14 cellular contexts compared by ENCODE assay signal in the genomic region with DNA sequence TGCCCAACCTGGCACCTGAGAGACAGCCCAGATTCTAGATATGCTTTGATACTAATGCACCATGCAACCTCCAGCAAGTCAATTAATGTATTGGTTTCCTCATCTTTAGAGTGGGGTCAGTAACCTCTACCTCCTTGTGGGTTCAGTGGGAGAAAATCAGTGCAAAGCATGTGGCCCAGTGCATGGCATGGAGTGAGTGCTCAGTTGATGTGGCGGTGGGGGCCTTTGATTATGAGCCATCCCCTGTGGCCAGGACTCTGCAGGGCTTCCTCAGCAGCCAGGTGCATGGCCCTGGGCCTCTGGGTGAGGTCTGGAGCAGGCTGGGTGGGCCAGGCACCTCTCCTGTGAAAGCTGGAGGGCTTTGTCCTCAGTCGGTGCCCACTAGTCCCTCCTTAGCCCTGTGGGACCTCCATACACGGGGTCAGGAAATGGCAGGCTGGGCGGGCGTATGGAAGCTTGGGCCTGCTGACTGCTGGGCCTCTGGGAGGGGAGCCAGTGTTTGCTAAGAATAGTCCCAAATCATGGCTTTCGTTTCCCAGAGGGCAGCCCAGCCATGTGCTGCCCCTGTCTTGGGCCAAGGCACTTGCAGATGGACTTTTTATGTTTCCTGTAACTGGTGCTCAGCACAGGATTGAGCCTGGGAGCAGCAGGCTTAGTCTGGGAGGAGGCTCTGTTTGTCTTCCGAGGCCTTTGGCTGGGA. TPM values are rescaled to one million over a fixed set of nuclear protein-coding genes. Genes with fewer than 3 reads are reported as not detected.
DNase-seq lines count a peak whose midpoint lies in the region; ATAC-seq and TF ChIP-seq lines count a peak whose summit lies in the region.
"Had no signal": no experiment of that assay in that cellular context is flagged by ENCODE, and none has a peak within 500 bp of the region (broad histone marks: within the 10 kb centered on the region; RNA-seq: fewer than 3 reads in every experiment).

No MANE protein-coding gene starts in this region.

- intact Hi-C loops in upper lobe of right lung (cut with DNase I), result no loop called here

- H2AFZ ChIP-seq in mesenchymal stem cell (ENCODE audit: low read depth, low read length), result no peak overlapping the region

- no peaks in the 10 kb centered on the region for H3K79me1 ChIP-seq in mesenchymal stem cell (replicated peaks; ENCODE audit: low read length, poor library complexity, severe bottlenecking)

- H3K9me3 Mint-ChIP-seq in neural crest cell, result no peaks in the 10 kb centered on the region
- H3K9me3 Mint-ChIP-seq: CD4-positive, alpha-beta memory T cell had no signal

- H3K36me3 ChIP-seq in cardiac muscle cell, result no peaks in the 10 kb centered on the region
- H3K36me3 ChIP-seq in upper lobe of right lung, result peaks cover 10% of the 10 kb centered on the region
- no peaks in the 10 kb centered on the region for H3K36me3 ChIP-seq in mesenchymal stem cell (ENCODE audit: control insufficient read depth in 1 of 2, insufficient read depth in 2 of 2, low read depth in 1 of 2, low read length in 2 of 2)
- H3K36me3 ChIP-seq: SJSA1 had no signal

- no peak overlapping the region for H2BK15ac ChIP-seq in mesenchymal stem cell (ENCODE audit: low read depth, poor library complexity, severe bottlenecking)

- DNase-seq in anterior cingulate cortex (lab: John Stamatoyannopoulos, UW), result peak in 30 of 58 donors; percentile 7 to 71 (median 32)
- DNase-seq in cardiac muscle cell (ENCODE audit: low read depth in 1 of 2, low spot score in 1 of 2), result peak in 1 of 2 donors; percentile 41
- DNase-seq in neural crest cell (ENCODE audit: low read depth, low spot score), result no peak
- no peak for DNase-seq in upper lobe of right lung
- DNase-seq in mesenchymal stem cell, result no peak
- no peak for DNase-seq in NCI-H2196 (lab: John Stamatoyannopoulos, UW; ENCODE audit: unreplicated experiment)
- DNase-seq: CD4-positive, alpha-beta memory T cell; effector memory CD4-positive, alpha-beta T cell; NCI-H1436; NCI-H69; stimulated activated CD8-positive, alpha-beta memory T cell treated with anti-CD3 and anti-CD28 coated beads, Interleukin-4, amount 100 ng/mL, for 48 hours had no signal

- no peak overlapping the region for H3K4me2 ChIP-seq in mesenchymal stem cell (ENCODE audit: low read length, poor library complexity, severe bottlenecking)

- no peak overlapping the region for H3K14ac ChIP-seq in mesenchymal stem cell (ENCODE audit: low read length in 2 of 2)

- no peak overlapping the region for H4K91ac ChIP-seq in mesenchymal stem cell (ENCODE audit: low read length)

- no peaks in the 10 kb centered on the region for H3K36me3 Mint-ChIP-seq in neural crest cell (ENCODE audit: low read depth)
- H3K36me3 Mint-ChIP-seq: CD4-positive, alpha-beta memory T cell had no signal

- H3K18ac ChIP-seq in mesenchymal stem cell (ENCODE audit: low read depth in 1 of 2, low read length in 2 of 2), result no peak overlapping the region

- no peak overlapping the region for H2BK12ac ChIP-seq in mesenchymal stem cell (ENCODE audit: low read length in 2 of 2)

- no peak overlapping the region for H3K27ac Mint-ChIP-seq in neural crest cell (ENCODE audit: unreplicated experiment)
- H3K27ac Mint-ChIP-seq: CD4-positive, alpha-beta memory T cell had no signal

- no peak overlapping the region for H3K23ac ChIP-seq in mesenchymal stem cell (ENCODE audit: low read length in 2 of 2)

- peaks cover 27% of the 10 kb centered on the region for H3K4me1 Mint-ChIP-seq in neural crest cell

- WGBS in mesenchymal stem cell, result 63% methylated on average over 6 of the region's 7 CpGs

- no peak overlapping the region for H2BK5ac ChIP-seq in mesenchymal stem cell (ENCODE audit: low read depth, low read length, poor library complexity, severe bottlenecking)

- peaks cover 11% of the 10 kb centered on the region for H3K27me3 Mint-ChIP-seq in neural crest cell (ENCODE audit: low read depth)

- peak overlapping the region; percentile 41 for H3K4me3 Mint-ChIP-seq in neural crest cell

- H3K27me3 ChIP-seq in cardiac muscle cell, result peaks cover 14% of the 10 kb centered on the region
- H3K27me3 ChIP-seq in upper lobe of right lung, result no peaks in the 10 kb centered on the region
- peaks cover 23 to 61% of the 10 kb centered on the region in 2 experiments for H3K27me3 ChIP-seq in mesenchymal stem cell (ENCODE audit: control insufficient read depth in 1 of 2, insufficient read depth in 1 of 2, low read length in 2 of 2)

- no peaks in the 10 kb centered on the region for H3K9me3 ChIP-seq in cardiac muscle cell (ENCODE audit: low read depth)
- H3K9me3 ChIP-seq in upper lobe of right lung, result no peaks in the 10 kb centered on the region
- H3K9me3 ChIP-seq in mesenchymal stem cell (ENCODE audit: control insufficient read depth, low read length), result no peaks in the 10 kb centered on the region
- H3K9me3 ChIP-seq: SJSA1 had no signal

- no peak overlapping the region for H2AK5ac ChIP-seq in mesenchymal stem cell (ENCODE audit: low read length, severe bottlenecking)

- TF ChIP-seq CTCF in cardiac muscle cell (IDR thresholded peaks at IDR 0.05; ENCODE audit: low read depth, low read length) (no peak), neural crest cell (conservative IDR thresholded peaks at IDR 0.05) (no peak), upper lobe of right lung (IDR thresholded peaks at IDR 0.05) (no peak)

- no peak overlapping the region for H3K9ac ChIP-seq in mesenchymal stem cell (ENCODE audit: low read length)

- H3K4ac ChIP-seq in mesenchymal stem cell (ENCODE audit: low read depth in 1 of 2, low read length in 2 of 2), result no peak overlapping the region

- peak; percentile 39 for ATAC-seq in upper lobe of right lung
- ATAC-seq in HG03039 (IDR thresholded peaks at IDR 0.05; ENCODE audit: unreplicated experiment), result no peak

- H3K27ac ChIP-seq in cardiac muscle cell, result peak overlapping the region; percentile 60
- peak overlapping the region; percentile 51 for H3K27ac ChIP-seq in upper lobe of right lung
- H3K27ac ChIP-seq in mesenchymal stem cell (ENCODE audit: low read length, poor library complexity, severe bottlenecking), result no peak overlapping the region
- H3K27ac ChIP-seq: SJSA1 had no signal

- no peak overlapping the region for H2BK120ac ChIP-seq in mesenchymal stem cell (ENCODE audit: low read depth, low read length)

- H3K4me3 ChIP-seq in cardiac muscle cell, result no peak overlapping the region
- peak overlapping the region; percentile 56 for H3K4me3 ChIP-seq in upper lobe of right lung
- H3K4me3 ChIP-seq in mesenchymal stem cell (ENCODE audit: insufficient read depth in 1 of 2, low read depth in 1 of 2, low read length in 2 of 2), result no peak overlapping the region
- H3K4me3 ChIP-seq: SJSA1 had no signal

- no peak overlapping the region for H4K8ac ChIP-seq in mesenchymal stem cell (ENCODE audit: low read length)

- H3K4me1 ChIP-seq in cardiac muscle cell (ENCODE audit: low read depth) (peaks cover 6% of the 10 kb centered on the region), upper lobe of right lung (peaks cover 52% of the 10 kb centered on the region), mesenchymal stem cell (ENCODE audit: control insufficient read depth, insufficient read depth, low read depth, low read length) (peaks cover 15% of the 10 kb centered on the region)

RNA-seq across cellular contexts. Expression of a gene that starts 3.4 kb away (rescaled TPM):
- total RNA-seq in cardiac muscle cell (11.1 and 19.1 TPM in 2 replicates), neural crest cell (14.1 and 14.3 TPM in 2 replicates), upper lobe of right lung (27.0 TPM)
- polyA plus RNA-seq in cardiac muscle cell, result 5.7 and 14.3 TPM in 2 replicates
- polyA plus RNA-seq in mesenchymal stem cell (2013, experiment 1 of 2), result 0.01 TPM
- 0.01 TPM for polyA plus RNA-seq in mesenchymal stem cell (2013, experiment 2 of 2)
- total RNA-seq: CD4-positive, alpha-beta memory T cell; SJSA1 had no signal
- polyA plus RNA-seq: CD4-positive, alpha-beta memory T cell had no signal

RNA-seq across cellular contexts. Expression of a gene that starts 40.5 kb away (rescaled TPM):
- total RNA-seq in cardiac muscle cell, result 0.15 and 0.25 TPM in 2 replicates
- 0.07 and 0.64 TPM in 2 replicates for polyA plus RNA-seq in cardiac muscle cell
- total RNA-seq in neural crest cell, result not detected in 2 replicates
- total RNA-seq in upper lobe of right lung, result not detected
- not detected for polyA plus RNA-seq in mesenchymal stem cell (2013, experiment 1 of 2)
- not detected for polyA plus RNA-seq in mesenchymal stem cell (2013, experiment 2 of 2)
- total RNA-seq: CD4-positive, alpha-beta memory T cell; myocyte; SJSA1 had no signal

Comparison
In these comparisons a context has a peak if more than half of its experiments do, and no peak if none do; other contexts are left out.
1. DNase-seq: peak in anterior cingulate cortex (30 of 58); none in neural crest cell (single experiment), upper lobe of right lung (single experiment), mesenchymal stem cell (single experiment) and NCI-H2196 (single experiment).